Comparison of ENCODE assay signal across 31 cellular contexts in genomic region chr9:113728989-113729388, GRCh38.
"Had no signal": no experiment of that assay in that cellular context is flagged by ENCODE, and none has a peak within 500 bp of the region (broad histone marks: within the 10 kb centered on the region; RNA-seq: fewer than 3 reads in every experiment).

No MANE protein-coding gene starts in this region.

- H3K27ac ChIP-seq: adrenal gland, ascending aorta, body of pancreas, brain microvascular endothelial cell, breast epithelium, cardiac muscle cell had no signal

- ATAC-seq: activated naive CD4-positive, alpha-beta T cell treated with anti-CD3 and anti-CD28 coated beads, Interleukin-2, amount 50 U/mL, for 72 hours; activated naive CD8-positive, alpha-beta T cell treated with anti-CD3 and anti-CD28 coated beads, Interleukin-2, amount 50 U/mL, for 24 hours; activated T-cell treated with anti-CD3 and anti-CD28 coated beads, Interleukin-2, amount 50 U/mL, for 4 hours; activated T-cell treated with anti-CD3 and anti-CD28 coated beads, Interleukin-2, amount 50 U/mL, for 72 hours; activated T-helper 17 cell treated with anti-CD3 and anti-CD28 coated beads, Interleukin-2, amount 50 U/mL, for 72 hours; body of pancreas had no signal

- DNase-seq: activated effector memory CD4-positive, alpha-beta T cell treated with anti-CD3 and anti-CD28 coated beads, Interleukin-2, amount 50 U/mL, for 16 hours; activated effector memory CD4-positive, alpha-beta T cell treated with Interleukin-2 at 50 U/mL for 16 hours; activated gamma-delta T cell; activated gamma-delta T cell treated with Interleukin-2 at 50 U/mL for 16 hours; activated naive CD4-positive, alpha-beta T cell; activated naive CD4-positive, alpha-beta T cell treated with anti-CD3 and anti-CD28 coated beads for 36 hours; activated naive CD4-positive, alpha-beta T cell treated with anti-CD3 and anti-CD28 coated beads, Interleukin-2, amount 10 ng/mL, durations not matched to agents 7 days and 5 days; activated naive CD4-positive, alpha-beta T cell treated with anti-CD3 and anti-CD28 coated beads, Interleukin-2, amount 50 U/mL, for 16 hours; activated naive CD4-positive, alpha-beta T cell treated with Interleukin-2 at 50 U/mL for 16 hours; activated naive CD8-positive, alpha-beta T cell treated with anti-CD3 and anti-CD28 coated beads for 36 hours; activated naive CD8-positive, alpha-beta T cell treated with anti-CD3 and anti-CD28 coated beads, Interleukin-2, amount 10 ng/mL, durations not matched to agents 7 days and 5 days; activated naive CD8-positive, alpha-beta T cell treated with anti-CD3 and anti-CD28 coated beads, Interleukin-2, amount 50 U/mL, for 24 hours; activated T-cell treated with anti-CD3 and anti-CD28 coated beads, Interleukin-2, amount 50 U/mL, for 24 hours; activated T-cell treated with anti-CD3 and anti-CD28 coated beads, Interleukin-2, amount 50 U/mL, for 4 hours; activated T-cell treated with anti-CD3 and anti-CD28 coated beads, Interleukin-2, amount 50 U/mL, for 48 hours; activated T-cell treated with anti-CD3 and anti-CD28 coated beads, Interleukin-2, amount 50 U/mL, for 72 hours; adrenal gland; amniotic stem cell; amygdala; anterior cingulate cortex; aorta; body of pancreas; brain microvascular endothelial cell; caudate nucleus; central memory CD4-positive, alpha-beta T cell; cerebellar nuclear complex had no signal

- H3K27me3 ChIP-seq: adrenal gland, ascending aorta, body of pancreas, breast epithelium, cardiac muscle cell had no signal

- H3K9me3 ChIP-seq: adrenal gland, body of pancreas had no signal

- H3K4me3 ChIP-seq: adrenal gland, ascending aorta, body of pancreas, breast epithelium, cardiac muscle cell had no signal

- H3K36me3 ChIP-seq: adrenal gland, ascending aorta, brain microvascular endothelial cell, breast epithelium, cardiac muscle cell had no signal

- H3K4me1 ChIP-seq: adrenal gland, ascending aorta, body of pancreas, breast epithelium had no signal
